Comparison of ENCODE assay signal across 16 cellular contexts in the genomic region with DNA sequence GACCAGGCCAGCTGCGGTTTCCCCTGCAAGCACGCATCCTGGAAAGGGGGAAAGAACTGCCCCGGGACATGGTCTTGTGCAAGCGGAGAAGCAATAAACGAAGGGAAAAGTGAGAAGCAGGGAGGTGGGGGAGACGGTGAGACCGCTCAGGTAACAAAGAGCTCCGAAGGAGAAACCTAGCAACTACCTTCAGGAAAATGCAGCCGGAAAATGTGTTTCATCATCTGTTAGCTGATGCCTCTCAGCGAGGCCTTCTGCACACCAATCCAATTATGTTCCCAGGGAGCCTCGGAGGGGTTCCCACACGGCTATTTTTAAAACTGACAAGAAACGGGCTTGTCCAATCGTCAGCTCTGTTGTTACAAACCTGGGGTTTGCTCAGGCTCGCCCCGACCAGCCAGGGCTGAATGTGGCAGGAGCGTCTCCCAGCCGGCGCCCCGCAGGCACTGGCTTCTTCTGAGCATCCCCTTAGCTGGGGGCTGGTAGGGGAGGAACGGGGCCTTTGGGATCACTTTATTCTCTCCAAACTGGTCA. TPM values are rescaled to one million over a fixed set of nuclear protein-coding genes. Genes with fewer than 3 reads are reported as not detected.
DNase-seq lines count a peak whose midpoint lies in the region; ATAC-seq and TF ChIP-seq lines count a peak whose summit lies in the region.
"Had no signal": no experiment of that assay in that cellular context is flagged by ENCODE, and none has a peak within 500 bp of the region (broad histone marks: within the 10 kb centered on the region; RNA-seq: fewer than 3 reads in every experiment).

No MANE protein-coding gene starts in this region.

- H3K36me3 ChIP-seq in HUES6 (ENCODE audit: control insufficient read depth, insufficient read depth, low read length) (no peaks in the 10 kb centered on the region), iPS-18a (ENCODE audit: control insufficient read depth, low read depth, low read length) (no peaks in the 10 kb centered on the region), spleen (no peaks in the 10 kb centered on the region)
- H3K36me3 ChIP-seq: lower lobe of right lung, Peyer's patch had no signal

- H3K9me3 Mint-ChIP-seq in activated CD8-positive, alpha-beta memory T cell treated with anti-CD3 and anti-CD28 coated beads, Interleukin-2, amount 10 ng/mL, durations not matched to agents 7 days and 5 days (ENCODE audit: low read depth), result no peaks in the 10 kb centered on the region
- H3K9me3 Mint-ChIP-seq: dendritic cell treated with granulocyte-macrophage colony-stimulating factor and Interleukin-4, amounts not matched to agents 40 ng/mL and 50 ng/mL, for 4 days; T-helper 2 cell treated with Interferon-gamma antibody and Interleukin-4, amounts not matched to agents 5 μg/mL and 100 μg/mL, for 36 hours had no signal

- H3K27ac ChIP-seq in HUES6 (ENCODE audit: low read depth, low read length), result no peak overlapping the region
- peak overlapping the region; percentile 92 for H3K27ac ChIP-seq in VCaP
- no peak overlapping the region for H3K27ac ChIP-seq in iPS-18a (ENCODE audit: low read length)
- H3K27ac ChIP-seq in spleen, result no peak overlapping the region
- H3K27ac ChIP-seq: lower lobe of right lung, parathyroid adenoma had no signal

- TF ChIP-seq CTCF in VCaP (conservative IDR thresholded peaks at IDR 0.05) (no peak), spleen (IDR thresholded peaks at IDR 0.05 in 8 of 11, conservative IDR thresholded peaks at IDR 0.05 in 3 of 11) (no peak)

- CTCF ChIA-PET in activated CD8-positive, alpha-beta memory T cell treated with anti-CD3 and anti-CD28 coated beads, Interleukin-2, amount 10 ng/mL, durations not matched to agents 7 days and 5 days (lab: Charles Lee), result no interaction called here

- 26 to 43% (median 30%) methylated on average over 20 to 21 of the region's 21 CpGs for WGBS in spleen, 5 donors

- H3K27me3 Mint-ChIP-seq in activated CD8-positive, alpha-beta memory T cell treated with anti-CD3 and anti-CD28 coated beads, Interleukin-2, amount 10 ng/mL, durations not matched to agents 7 days and 5 days, result peaks cover 83% of the 10 kb centered on the region

- ATAC-seq in GM21717 (IDR thresholded peaks at IDR 0.05; ENCODE audit: unreplicated experiment), result no peak
- no peak for ATAC-seq in activated CD8-positive, alpha-beta memory T cell treated with anti-CD3 and anti-CD28 coated beads, Interleukin-2, amount 10 ng/mL, durations not matched to agents 7 days and 5 days
- ATAC-seq: lower lobe of right lung; stimulated activated naive B cell treated with anti-CD40 and anti-IgM and Interleukin-4, amounts not matched to agents 10 μg/mL and 1 μg/mL and 100 μg/mL, for 72 hours had no signal

- no peak overlapping the region for H3K27ac Mint-ChIP-seq in activated CD8-positive, alpha-beta memory T cell treated with anti-CD3 and anti-CD28 coated beads, Interleukin-2, amount 10 ng/mL, durations not matched to agents 7 days and 5 days
- H3K27ac Mint-ChIP-seq: CD4-positive, CD25-positive, alpha-beta regulatory T cell; stimulated activated naive B cell treated with anti-CD40 and anti-IgM and Interleukin-4, amounts not matched to agents 10 μg/mL and 1 μg/mL and 100 μg/mL, for 72 hours; T-helper 2 cell treated with Interferon-gamma antibody and Interleukin-4, amounts not matched to agents 5 μg/mL and 100 μg/mL, for 36 hours had no signal

- H3K4me3 ChIP-seq in HUES6 (ENCODE audit: low read depth, low read length) (peak overlapping the region; percentile 56), iPS-18a (ENCODE audit: low read length) (peak overlapping the region; percentile 53), spleen (no peak overlapping the region)
- H3K4me3 ChIP-seq: lower lobe of right lung had no signal

- H3K4me3 Mint-ChIP-seq in activated CD8-positive, alpha-beta memory T cell treated with anti-CD3 and anti-CD28 coated beads, Interleukin-2, amount 10 ng/mL, durations not matched to agents 7 days and 5 days, result no peak overlapping the region
- H3K4me3 Mint-ChIP-seq: dendritic cell treated with granulocyte-macrophage colony-stimulating factor and Interleukin-4, amounts not matched to agents 40 ng/mL and 50 ng/mL, for 4 days; stimulated activated naive B cell treated with anti-CD40 and anti-IgM and Interleukin-4, amounts not matched to agents 10 μg/mL and 1 μg/mL and 100 μg/mL, for 72 hours; T-helper 2 cell treated with Interferon-gamma antibody and Interleukin-4, amounts not matched to agents 5 μg/mL and 100 μg/mL, for 36 hours had no signal

- peaks cover 69% of the 10 kb centered on the region for H3K4me1 ChIP-seq in HUES6 (ENCODE audit: control insufficient read depth, insufficient read depth, low read length)
- peaks cover 50% of the 10 kb centered on the region for H3K4me1 ChIP-seq in iPS-18a (ENCODE audit: control insufficient read depth, low read depth, low read length)
- peaks cover 30 to 63% (median 43%) of the 10 kb centered on the region in 6 donors for H3K4me1 ChIP-seq in spleen

- DNase-seq in spleen (peak; percentile 68), DMS 273 treated with DMSO at 0.1 percent for 48 hours (lab: John Stamatoyannopoulos, UW) (no peak)
- no peak for DNase-seq in activated CD8-positive, alpha-beta memory T cell treated with anti-CD3 and anti-CD28 coated beads, Interleukin-2, amount 10 ng/mL, durations not matched to agents 7 days and 5 days
- DNase-seq: activated CD8-positive, alpha-beta memory T cell treated with anti-CD3 and anti-CD28 coated beads for 24 hours; activated naive CD4-positive, alpha-beta T cell treated with anti-CD3 and anti-CD28 coated beads, Interleukin-2, amount 50 U/mL, for 16 hours; CD4-positive, CD25-positive, alpha-beta regulatory T cell; lower lobe of right lung; stimulated activated naive B cell treated with anti-CD40 and anti-IgM and Interleukin-4, amounts not matched to agents 10 μg/mL and 1 μg/mL and 100 μg/mL, for 72 hours had no signal

- H3K9ac ChIP-seq in HUES6 (ENCODE audit: low read length), result no peak overlapping the region
- peak overlapping the region; percentile 6 for H3K9ac ChIP-seq in iPS-18a (ENCODE audit: low read length)
- H3K9ac ChIP-seq: parathyroid adenoma had no signal

- H3K9me3 ChIP-seq in HUES6 (ENCODE audit: control insufficient read depth, insufficient read depth, low read depth, low read length), result no peaks in the 10 kb centered on the region
- no peaks in the 10 kb centered on the region for H3K9me3 ChIP-seq in iPS-18a (ENCODE audit: control insufficient read depth, low read depth, low read length)
- H3K9me3 ChIP-seq in spleen, result peaks cover 0 to 3% (median 0%) of the 10 kb centered on the region in 8 donors
- H3K9me3 ChIP-seq: lower lobe of right lung, Peyer's patch had no signal

- peaks cover 24% of the 10 kb centered on the region for H3K4me1 Mint-ChIP-seq in activated CD8-positive, alpha-beta memory T cell treated with anti-CD3 and anti-CD28 coated beads, Interleukin-2, amount 10 ng/mL, durations not matched to agents 7 days and 5 days

- no peak for TF ChIP-seq POLR2A in spleen (IDR thresholded peaks at IDR 0.05)

- intact Hi-C loops in spleen (cut with DNase I; ENCODE audit: low total_unique reads), result no loop called here

- H3K36me3 Mint-ChIP-seq in activated CD8-positive, alpha-beta memory T cell treated with anti-CD3 and anti-CD28 coated beads, Interleukin-2, amount 10 ng/mL, durations not matched to agents 7 days and 5 days, result peaks cover 6% of the 10 kb centered on the region
- H3K36me3 Mint-ChIP-seq: CD4-positive, CD25-positive, alpha-beta regulatory T cell had no signal

- peaks cover 72% of the 10 kb centered on the region for H3K27me3 ChIP-seq in HUES6 (ENCODE audit: control insufficient read depth, insufficient read depth, low read length)
- H3K27me3 ChIP-seq in iPS-18a (ENCODE audit: control insufficient read depth, insufficient read depth, low read length), result peaks cover 82% of the 10 kb centered on the region
- H3K27me3 ChIP-seq in spleen (replicated peaks in 1 of 7), result peaks cover 0 to 100% (median 82%) of the 10 kb centered on the region in 7 donors

RNA-seq across cellular contexts. Expression of gene RIPK4, which starts 3.4 kb away (rescaled TPM):
- not detected for total RNA-seq in spleen
- under 1 TPM; 0.02 to 0.06 (median 0.06) TPM for polyA plus RNA-seq in spleen
- not detected for total RNA-seq in activated CD8-positive, alpha-beta memory T cell treated with anti-CD3 and anti-CD28 coated beads, Interleukin-2, amount 10 ng/mL, durations not matched to agents 7 days and 5 days

Comparison
In these comparisons a context has a peak if more than half of its experiments do, and no peak if none do; other contexts are left out.
1. H3K4me3 ChIP-seq: peak in HUES6 (single experiment) and iPS-18a (single experiment); none in spleen (0 of 8).